1 cellular context compared by ENCODE assay signal in genomic region chr18:60508108-60508507, GRCh38.
TF ChIP-seq lines count a peak whose summit lies in the region.

No MANE protein-coding gene starts in this region.

TF ChIP-seq in SK-N-SH, 30 proteins besides CTCF, POLR2A, EP300 and RAD21 (continued from another document):
- TF ChIP-seq, protein P1, sequence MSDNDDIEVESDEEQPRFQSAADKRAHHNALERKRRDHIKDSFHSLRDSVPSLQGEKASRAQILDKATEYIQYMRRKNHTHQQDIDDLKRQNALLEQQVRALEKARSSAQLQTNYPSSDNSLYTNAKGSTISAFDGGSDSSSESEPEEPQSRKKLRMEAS (IDR thresholded peaks at IDR 0.05; ENCODE audit: low read depth) = no peak
